ENCODE assay signal across 1 cellular context in the genomic region with DNA sequence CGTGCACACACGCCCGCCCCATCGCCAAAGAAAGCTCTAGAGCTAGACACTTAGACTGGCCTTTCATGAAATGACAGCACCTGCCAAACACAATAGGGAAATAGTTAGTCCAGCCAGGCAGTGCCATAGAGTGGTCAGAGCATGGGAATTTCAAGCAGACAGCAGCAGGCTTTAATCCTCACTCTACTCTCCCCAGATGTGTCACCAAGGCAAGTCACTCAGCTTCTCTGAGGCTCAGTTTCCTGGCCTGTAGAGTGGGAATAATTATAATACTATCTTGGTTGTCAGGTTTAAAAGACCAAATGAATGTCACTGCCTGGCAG.
TF ChIP-seq lines count a peak whose summit lies in the region.

No MANE protein-coding gene starts in this region.

TF ChIP-seq in HepG2, 621 proteins besides CTCF, POLR2A, EP300 and RAD21 (continued from another document):
- TF ChIP-seq, protein P1, sequence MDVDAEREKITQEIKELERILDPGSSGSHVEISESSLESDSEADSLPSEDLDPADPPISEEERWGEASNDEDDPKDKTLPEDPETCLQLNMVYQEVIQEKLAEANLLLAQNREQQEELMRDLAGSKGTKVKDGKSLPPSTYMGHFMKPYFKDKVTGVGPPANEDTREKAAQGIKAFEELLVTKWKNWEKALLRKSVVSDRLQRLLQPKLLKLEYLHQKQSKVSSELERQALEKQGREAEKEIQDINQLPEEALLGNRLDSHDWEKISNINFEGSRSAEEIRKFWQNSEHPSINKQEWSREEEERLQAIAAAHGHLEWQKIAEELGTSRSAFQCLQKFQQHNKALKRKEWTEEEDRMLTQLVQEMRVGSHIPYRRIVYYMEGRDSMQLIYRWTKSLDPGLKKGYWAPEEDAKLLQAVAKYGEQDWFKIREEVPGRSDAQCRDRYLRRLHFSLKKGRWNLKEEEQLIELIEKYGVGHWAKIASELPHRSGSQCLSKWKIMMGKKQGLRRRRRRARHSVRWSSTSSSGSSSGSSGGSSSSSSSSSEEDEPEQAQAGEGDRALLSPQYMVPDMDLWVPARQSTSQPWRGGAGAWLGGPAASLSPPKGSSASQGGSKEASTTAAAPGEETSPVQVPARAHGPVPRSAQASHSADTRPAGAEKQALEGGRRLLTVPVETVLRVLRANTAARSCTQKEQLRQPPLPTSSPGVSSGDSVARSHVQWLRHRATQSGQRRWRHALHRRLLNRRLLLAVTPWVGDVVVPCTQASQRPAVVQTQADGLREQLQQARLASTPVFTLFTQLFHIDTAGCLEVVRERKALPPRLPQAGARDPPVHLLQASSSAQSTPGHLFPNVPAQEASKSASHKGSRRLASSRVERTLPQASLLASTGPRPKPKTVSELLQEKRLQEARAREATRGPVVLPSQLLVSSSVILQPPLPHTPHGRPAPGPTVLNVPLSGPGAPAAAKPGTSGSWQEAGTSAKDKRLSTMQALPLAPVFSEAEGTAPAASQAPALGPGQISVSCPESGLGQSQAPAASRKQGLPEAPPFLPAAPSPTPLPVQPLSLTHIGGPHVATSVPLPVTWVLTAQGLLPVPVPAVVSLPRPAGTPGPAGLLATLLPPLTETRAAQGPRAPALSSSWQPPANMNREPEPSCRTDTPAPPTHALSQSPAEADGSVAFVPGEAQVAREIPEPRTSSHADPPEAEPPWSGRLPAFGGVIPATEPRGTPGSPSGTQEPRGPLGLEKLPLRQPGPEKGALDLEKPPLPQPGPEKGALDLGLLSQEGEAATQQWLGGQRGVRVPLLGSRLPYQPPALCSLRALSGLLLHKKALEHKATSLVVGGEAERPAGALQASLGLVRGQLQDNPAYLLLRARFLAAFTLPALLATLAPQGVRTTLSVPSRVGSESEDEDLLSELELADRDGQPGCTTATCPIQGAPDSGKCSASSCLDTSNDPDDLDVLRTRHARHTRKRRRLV (CRISPR knock-in tag; IDR thresholded peaks at IDR 0.05): no peak
TF ChIP-seq in HepG2: peak in this region for 0.
